14 cellular contexts compared by ENCODE assay signal in genomic region chr10:42970451-42971250, GRCh38.
A peak's percentile ranks its signal among the peaks of the same experiment; 100 is the strongest.
DNase-seq lines count a peak whose midpoint lies in the region; ATAC-seq, FAIRE-seq and TF ChIP-seq lines count a peak whose summit lies in the region.
"Had no signal": no experiment of that assay in that cellular context is flagged by ENCODE, and none has a peak within 500 bp of the region (broad histone marks: within the 10 kb centered on the region; RNA-seq: fewer than 3 reads in every experiment).

No MANE protein-coding gene starts in this region.

- no peak overlapping the region for H3K27ac Mint-ChIP-seq in mesothelial cell of epicardium

- DNase-seq in Right ventricle myocardium inferior (ENCODE audit: missing footprints) (peak; percentile 32), left ventricle myocardium superior (no peak), bronchial epithelial cell (ENCODE audit: low read depth) (no peak), mesothelial cell of epicardium (ENCODE audit: low spot score in 2 of 2, unreplicated experiment in 2 of 2) (peak; percentile 14 to 34), DMS153 treated with DMSO at 0.1 percent for 48 hours (lab: John Stamatoyannopoulos, UW; ENCODE audit: unreplicated experiment) (no peak), glomerular visceral epithelial cell (ENCODE audit: extremely low spot score) (no peak), NCI-H2196 (lab: John Stamatoyannopoulos, UW; ENCODE audit: unreplicated experiment) (no peak)
- DNase-seq: cerebellar nuclear complex, NCI-H1930, NCI-H526 treated with DMSO at 0.1 percent for 48 hours, T1000 had no signal

- H3K9me3 Mint-ChIP-seq in mesothelial cell of epicardium = no peaks in the 10 kb centered on the region

- H3K36me3 ChIP-seq in bronchial epithelial cell (ENCODE audit: control insufficient read depth, insufficient read depth, low read length) = no peaks in the 10 kb centered on the region
- H3K36me3 ChIP-seq: thoracic aorta had no signal

- no peaks in the 10 kb centered on the region for H3K27me3 ChIP-seq in bronchial epithelial cell (ENCODE audit: control insufficient read depth, insufficient read depth, low read length)

- H3K36me3 Mint-ChIP-seq in mesothelial cell of epicardium = no peaks in the 10 kb centered on the region

- ATAC-seq in Right ventricle myocardium inferior = no peak
- no peak for ATAC-seq in left ventricle myocardium superior
- no peak for ATAC-seq in GM21423 (IDR thresholded peaks at IDR 0.05; ENCODE audit: unreplicated experiment)

- TF ChIP-seq CTCF in bronchial epithelial cell (IDR thresholded peaks at IDR 0.05; ENCODE audit: insufficient read depth, low read length, severe bottlenecking) (no peak), mesothelial cell of epicardium (IDR thresholded peaks at IDR 0.05; ENCODE audit: unreplicated experiment) (no peak)

- H3K4me3 Mint-ChIP-seq in mesothelial cell of epicardium = no peak overlapping the region

- peak; percentile 32 for FAIRE-seq in bronchial epithelial cell (lab: Jason Lieb, UNC)
- FAIRE-seq: H54 had no signal

- H3K4me1 Mint-ChIP-seq in mesothelial cell of epicardium = no peaks in the 10 kb centered on the region

- intact Hi-C loops in Right ventricle myocardium inferior (cut with DNase I) = no loop called here
- intact Hi-C loops in left ventricle myocardium superior (cut with micrococcal nuclease) = no loop called here

- no peak overlapping the region for H3K4me3 ChIP-seq in bronchial epithelial cell (ENCODE audit: low read depth, low read length)
- H3K4me3 ChIP-seq: thoracic aorta had no signal

- H3K27me3 Mint-ChIP-seq in mesothelial cell of epicardium (ENCODE audit: low read depth) = peaks cover 12% of the 10 kb centered on the region

Comparison
In these comparisons a context has a peak if more than half of its experiments do, and no peak if none do; other contexts are left out.
1. DNase-seq: peak in Right ventricle myocardium inferior (single experiment) and mesothelial cell of epicardium (2 of 2); none in left ventricle myocardium superior (single experiment), bronchial epithelial cell (single experiment), DMS153 treated with DMSO at 0.1 percent for 48 hours (single experiment), glomerular visceral epithelial cell (single experiment) and NCI-H2196 (single experiment).